Comparison of ENCODE assay signal across 20 cellular contexts in the genomic region with DNA sequence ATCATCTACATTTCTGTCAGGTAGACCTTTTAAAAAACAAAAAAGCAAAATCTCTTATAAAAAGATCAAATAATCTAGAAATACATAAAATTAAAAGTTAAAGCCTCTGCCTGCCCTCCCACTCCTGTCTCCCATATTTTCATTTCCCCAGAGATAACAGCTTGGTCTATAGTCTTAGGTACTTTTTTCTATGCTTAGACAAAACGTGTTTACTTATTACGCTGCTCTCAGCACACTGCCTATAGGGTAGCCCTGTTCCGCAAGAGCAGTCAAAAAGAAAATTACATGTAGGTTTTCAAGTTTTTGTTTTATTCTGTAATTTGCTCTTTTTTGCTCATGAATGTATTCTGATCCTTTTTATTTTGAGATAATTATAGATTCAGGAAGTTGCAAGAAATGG.
DNase-seq lines count a peak whose midpoint lies in the region; ATAC-seq, FAIRE-seq and TF ChIP-seq lines count a peak whose summit lies in the region.
"Had no signal": no experiment of that assay in that cellular context is flagged by ENCODE, and none has a peak within 500 bp of the region (broad histone marks: within the 10 kb centered on the region; RNA-seq: fewer than 3 reads in every experiment).

No MANE protein-coding gene starts in this region.

- H3K27ac ChIP-seq in tibial nerve = peak overlapping the region in 1 of 4 donors; percentile 33
- H3K27ac ChIP-seq: C4-2B, Peyer's patch had no signal

- peak overlapping the region; percentile 90 for H3K27ac Mint-ChIP-seq in activated naive CD4-positive, alpha-beta T cell treated with anti-CD3 and anti-CD28 coated beads, Interleukin-2, amount 50 U/mL, for 24 hours
- peak overlapping the region; percentile 80 for H3K27ac Mint-ChIP-seq in activated T-helper 17 cell treated with anti-CD3 and anti-CD28 coated beads, Interleukin-2, amount 50 U/mL, for 72 hours
- peak overlapping the region; percentile 71 for H3K27ac Mint-ChIP-seq in stimulated activated memory B cell treated with anti-CD40 and anti-IgM and Interleukin-4, amounts not matched to agents 10 μg/mL and 1 μg/mL and 100 μg/mL, for 72 hours

- TF ChIP-seq POLR2A in tibial nerve (IDR thresholded peaks at IDR 0.05) = no peak

- H3K9me3 Mint-ChIP-seq in activated naive CD4-positive, alpha-beta T cell treated with anti-CD3 and anti-CD28 coated beads, Interleukin-2, amount 50 U/mL, for 24 hours = no peaks in the 10 kb centered on the region
- H3K9me3 Mint-ChIP-seq in activated T-helper 17 cell treated with anti-CD3 and anti-CD28 coated beads, Interleukin-2, amount 50 U/mL, for 72 hours = no peaks in the 10 kb centered on the region
- H3K9me3 Mint-ChIP-seq in stimulated activated memory B cell treated with anti-CD40 and anti-IgM and Interleukin-4, amounts not matched to agents 10 μg/mL and 1 μg/mL and 100 μg/mL, for 72 hours = no peaks in the 10 kb centered on the region
- H3K9me3 Mint-ChIP-seq: GM23338 had no signal

- no peaks in the 10 kb centered on the region for H3K27me3 Mint-ChIP-seq in activated naive CD4-positive, alpha-beta T cell treated with anti-CD3 and anti-CD28 coated beads, Interleukin-2, amount 50 U/mL, for 24 hours
- no peaks in the 10 kb centered on the region for H3K27me3 Mint-ChIP-seq in activated T-helper 17 cell treated with anti-CD3 and anti-CD28 coated beads, Interleukin-2, amount 50 U/mL, for 72 hours
- no peaks in the 10 kb centered on the region for H3K27me3 Mint-ChIP-seq in stimulated activated memory B cell treated with anti-CD40 and anti-IgM and Interleukin-4, amounts not matched to agents 10 μg/mL and 1 μg/mL and 100 μg/mL, for 72 hours

- no peak overlapping the region for H3K4me3 Mint-ChIP-seq in activated naive CD4-positive, alpha-beta T cell treated with anti-CD3 and anti-CD28 coated beads, Interleukin-2, amount 50 U/mL, for 24 hours
- H3K4me3 Mint-ChIP-seq in activated T-helper 17 cell treated with anti-CD3 and anti-CD28 coated beads, Interleukin-2, amount 50 U/mL, for 72 hours = no peak overlapping the region
- H3K4me3 Mint-ChIP-seq in stimulated activated memory B cell treated with anti-CD40 and anti-IgM and Interleukin-4, amounts not matched to agents 10 μg/mL and 1 μg/mL and 100 μg/mL, for 72 hours = no peak overlapping the region
- H3K4me3 Mint-ChIP-seq: GM23338 had no signal

- H3K4me3 ChIP-seq in tibial nerve = no peak overlapping the region
- H3K4me3 ChIP-seq: A549, GM23338, Peyer's patch had no signal

- H3K36me3 Mint-ChIP-seq in activated naive CD4-positive, alpha-beta T cell treated with anti-CD3 and anti-CD28 coated beads, Interleukin-2, amount 50 U/mL, for 24 hours = peaks cover 14% of the 10 kb centered on the region
- H3K36me3 Mint-ChIP-seq in activated T-helper 17 cell treated with anti-CD3 and anti-CD28 coated beads, Interleukin-2, amount 50 U/mL, for 72 hours (ENCODE audit: low read depth) = peaks cover 66% of the 10 kb centered on the region
- peaks cover 22% of the 10 kb centered on the region for H3K36me3 Mint-ChIP-seq in stimulated activated memory B cell treated with anti-CD40 and anti-IgM and Interleukin-4, amounts not matched to agents 10 μg/mL and 1 μg/mL and 100 μg/mL, for 72 hours

- DNase-seq in activated naive CD4-positive, alpha-beta T cell treated with Interleukin-2 at 50 U/mL for 16 hours = no peak
- DNase-seq in GM19239 (ENCODE audit: insufficient read length, low spot score) (no peak), tibial nerve (ENCODE audit: low spot score in 2 of 2) (no peak)
- DNase-seq in stimulated activated naive CD4-positive, alpha-beta T cell (lab: John Stamatoyannopoulos, UW) = no peak
- DNase-seq: DMS79 treated with DMSO at 0.1 percent for 48 hours, MV-4-11, NCI-H1417, NCI-H187, NCI-H345, NCI-H526, Peyer's patch, SW 1271 had no signal

- peaks cover 0 to 19% (median 0%) of the 10 kb centered on the region in 3 donors for H3K36me3 ChIP-seq in tibial nerve

- H3K9me3 ChIP-seq in tibial nerve = no peaks in the 10 kb centered on the region
- H3K9me3 ChIP-seq: A549, Peyer's patch had no signal

- ATAC-seq in activated T-helper 17 cell treated with anti-CD3 and anti-CD28 coated beads, Interleukin-2, amount 50 U/mL, for 72 hours (replicated peaks) = no peak
- no peak for ATAC-seq in stimulated activated memory B cell treated with anti-CD40 and anti-IgM and Interleukin-4, amounts not matched to agents 10 μg/mL and 1 μg/mL and 100 μg/mL, for 72 hours
- ATAC-seq in GM18519 (IDR thresholded peaks at IDR 0.05; ENCODE audit: low FRiP score, unreplicated experiment) = no peak
- ATAC-seq: A549, GM23338, Right ventricle myocardium inferior had no signal

- peak; percentile 60 for FAIRE-seq in GM19239 (lab: Jason Lieb, UNC)

- no peak for TF ChIP-seq EP300 in tibial nerve (IDR thresholded peaks at IDR 0.05)

- no peaks in the 10 kb centered on the region for H3K4me1 ChIP-seq in tibial nerve
- H3K4me1 ChIP-seq: A549, Peyer's patch had no signal

- TF ChIP-seq CTCF in tibial nerve (IDR thresholded peaks at IDR 0.05) = no peak

- H3K27me3 ChIP-seq in tibial nerve = no peaks in the 10 kb centered on the region
- H3K27me3 ChIP-seq: Peyer's patch had no signal

- H3K4me1 Mint-ChIP-seq in activated naive CD4-positive, alpha-beta T cell treated with anti-CD3 and anti-CD28 coated beads, Interleukin-2, amount 50 U/mL, for 24 hours = peaks cover 8% of the 10 kb centered on the region
- no peaks in the 10 kb centered on the region for H3K4me1 Mint-ChIP-seq in activated T-helper 17 cell treated with anti-CD3 and anti-CD28 coated beads, Interleukin-2, amount 50 U/mL, for 72 hours
- peaks cover 11% of the 10 kb centered on the region for H3K4me1 Mint-ChIP-seq in stimulated activated memory B cell treated with anti-CD40 and anti-IgM and Interleukin-4, amounts not matched to agents 10 μg/mL and 1 μg/mL and 100 μg/mL, for 72 hours
- H3K4me1 Mint-ChIP-seq: GM23338 had no signal

- WGBS in tibial nerve, 2 donors = 81 to 92% methylated on average over 3 of the region's 3 CpGs
